ENCODE assay signal across 16 cellular contexts in genomic region chr3:127233371-127233770, GRCh38. TPM values are rescaled to one million over a fixed set of nuclear protein-coding genes. Genes with fewer than 3 reads are reported as not detected.
DNase-seq lines count a peak whose midpoint lies in the region; ATAC-seq, FAIRE-seq and TF ChIP-seq lines count a peak whose summit lies in the region.
"Had no signal": no experiment of that assay in that cellular context is flagged by ENCODE, and none has a peak within 500 bp of the region (broad histone marks: within the 10 kb centered on the region; RNA-seq: fewer than 3 reads in every experiment).

No MANE protein-coding gene starts in this region.

- H3K4me3 ChIP-seq in Karpas-422 (ENCODE audit: low read length) = no peak overlapping the region
- H3K4me3 ChIP-seq: dorsolateral prefrontal cortex, HAP-1, spleen had no signal

- DNase-seq in GM12892 (ENCODE audit: insufficient read length) (no peak), Karpas-422 (peak; percentile 68), amniotic stem cell (lab: John Stamatoyannopoulos, UW) (peak; percentile 6), left kidney (ENCODE audit: low read depth, low spot score) (peak; percentile 89), NCI-H1436 treated with DMSO at 0.1 percent for 48 hours (lab: John Stamatoyannopoulos, UW) (no peak), C1 segment of cervical spinal cord (lab: John Stamatoyannopoulos, UW) (no peak), NCI-H526 treated with DMSO at 0.1 percent for 48 hours (lab: John Stamatoyannopoulos, UW) (no peak)
- DNase-seq: activated naive CD8-positive, alpha-beta T cell treated with anti-CD3 and anti-CD28 coated beads, Interleukin-2, amount 10 ng/mL, durations not matched to agents 7 days and 5 days; CD8-positive, alpha-beta memory T cell; dorsolateral prefrontal cortex; spleen had no signal

- H3K4me2 ChIP-seq in Karpas-422 (ENCODE audit: low read depth, low read length, poor library complexity, severe bottlenecking) = no peak overlapping the region

- no peak for TF ChIP-seq POLR2A in GM12892 (IDR thresholded peaks at IDR 0.05; ENCODE audit: low read depth, low read length)

- no peak for ATAC-seq in GM21367 (IDR thresholded peaks at IDR 0.05; ENCODE audit: unreplicated experiment)

- H2AFZ ChIP-seq in Karpas-422 (ENCODE audit: low read length) = no peak overlapping the region

- peak; percentile 46 for FAIRE-seq in GM12892 (lab: Jason Lieb, UNC)
- FAIRE-seq: frontal cortex had no signal

- H3K27ac ChIP-seq in Karpas-422 (ENCODE audit: low read length) = no peak overlapping the region
- H3K27ac ChIP-seq: dorsolateral prefrontal cortex, spleen had no signal

- no peaks in the 10 kb centered on the region for H4K20me1 ChIP-seq in Karpas-422 (ENCODE audit: insufficient read depth, low read depth, low read length)

- no peaks in the 10 kb centered on the region for H3K36me3 ChIP-seq in Karpas-422 (ENCODE audit: insufficient read depth, low read length)
- H3K36me3 ChIP-seq: HAP-1, spleen had no signal

- H3K9ac ChIP-seq in Karpas-422 (ENCODE audit: low read length) = no peak overlapping the region

- H3K9me2 ChIP-seq in Karpas-422 (replicated peaks; ENCODE audit: insufficient read depth, low read length) = no peaks in the 10 kb centered on the region

- no peaks in the 10 kb centered on the region for H3K79me2 ChIP-seq in Karpas-422 (ENCODE audit: low read length)

- no peaks in the 10 kb centered on the region for H3K4me1 ChIP-seq in Karpas-422 (ENCODE audit: low read length)
- H3K4me1 ChIP-seq: HAP-1, spleen had no signal

- no peaks in the 10 kb centered on the region for H3K9me3 ChIP-seq in Karpas-422 (ENCODE audit: low read length)
- H3K9me3 ChIP-seq: HAP-1 had no signal

- H3K27me3 ChIP-seq in Karpas-422 (ENCODE audit: low read length) = no peaks in the 10 kb centered on the region
- H3K27me3 ChIP-seq: spleen had no signal

RNA-seq across cellular contexts. Expression of gene PRR23E, which starts 40.4 kb away (rescaled TPM):
- not detected for polyA plus RNA-seq in GM12892 (2012; ENCODE audit: missing spikeins)
- not detected in 2 replicates for total RNA-seq in Karpas-422 (2014; rRNA removed; shearing (Covaris generic); ENCODE audit: low replicate concordance)
- total RNA-seq: activated naive CD8-positive, alpha-beta T cell treated with anti-CD3 and anti-CD28 coated beads, Interleukin-2, amount 10 ng/mL, durations not matched to agents 7 days and 5 days; CD8-positive, alpha-beta memory T cell; dorsolateral prefrontal cortex; frontal cortex; spleen; temporal lobe had no signal
- polyA plus RNA-seq: CD8-positive, alpha-beta memory T cell; neural cell; spleen had no signal

RNA-seq across cellular contexts. Expression of gene PRR20G, which starts 54.5 kb away (rescaled TPM):
- polyA plus RNA-seq in GM12892 (2012; ENCODE audit: missing spikeins) = not detected
- total RNA-seq in Karpas-422 (2014; rRNA removed; shearing (Covaris generic); ENCODE audit: low replicate concordance) = not detected in 2 replicates
- total RNA-seq: activated naive CD8-positive, alpha-beta T cell treated with anti-CD3 and anti-CD28 coated beads, Interleukin-2, amount 10 ng/mL, durations not matched to agents 7 days and 5 days; CD8-positive, alpha-beta memory T cell; dorsolateral prefrontal cortex; frontal cortex; spleen; temporal lobe had no signal
- polyA plus RNA-seq: CD8-positive, alpha-beta memory T cell; neural cell; spleen had no signal

Comparison
In these comparisons a context has a peak if more than half of its experiments do, and no peak if none do; other contexts are left out.
1. DNase-seq: peak in Karpas-422 (single experiment), amniotic stem cell (single experiment) and left kidney (single experiment); none in GM12892 (single experiment), NCI-H1436 treated with DMSO at 0.1 percent for 48 hours (single experiment), C1 segment of cervical spinal cord (0 of 14) and NCI-H526 treated with DMSO at 0.1 percent for 48 hours (single experiment).